ENCODE assay signal across 8 cellular contexts in genomic region chr11:47269829-47270305, GRCh38. TPM values are rescaled to one million over a fixed set of nuclear protein-coding genes. Genes with fewer than 3 reads are reported as not detected.
A peak's percentile ranks its signal among the peaks of the same experiment; 100 is the strongest.
DNase-seq lines count a peak whose midpoint lies in the region; ATAC-seq and TF ChIP-seq lines count a peak whose summit lies in the region.

Gene MADD (plus strand): TSS chr11:47270133.

- peak within 1 kb of the TSS; percentile 86 for H3K4me3 Mint-ChIP-seq in chondrocyte (ENCODE audit: unreplicated experiment)

- in situ Hi-C loops in ACHN (cut with HindIII; ENCODE audit: low pct_ligation_motif_present, low pct_unique_long_range_greater_than_20kb, low sequenced_read_pairs) = no loop called here

- no peaks in the 10 kb centered on the region for H3K27me3 ChIP-seq in layer of hippocampus (ENCODE audit: control insufficient read depth, insufficient read depth, low read length)

- peak; percentile 77 for ATAC-seq in GM18868 (IDR thresholded peaks at IDR 0.05; ENCODE audit: unreplicated experiment)
- ATAC-seq in HG03097 (IDR thresholded peaks at IDR 0.05; ENCODE audit: low FRiP score, unreplicated experiment) = peak; percentile 77

- H3K36me3 Mint-ChIP-seq in chondrocyte (ENCODE audit: low read depth) = no peaks in the 10 kb centered on the region

- H3K9me3 Mint-ChIP-seq in chondrocyte (ENCODE audit: low read depth) = no peaks in the 10 kb centered on the region

- DNase-seq in ACHN = peak; percentile 76
- DNase-seq in NCI-H2227 treated with DMSO at 0.1 percent for 48 hours (lab: John Stamatoyannopoulos, UW) = peak; percentile 93
- peak; percentile 84 for DNase-seq in activated CD4-positive, CD25-positive, alpha-beta regulatory T cell treated with anti-CD3 and anti-CD28 coated beads, Interleukin-2, amount 50 U/mL, for 16 hours (ENCODE audit: low read depth, low spot score)
- no peak for DNase-seq in chondrocyte (ENCODE audit: low spot score)
- peak; percentile 87 to 93 for DNase-seq in stimulated activated CD4-positive, alpha-beta T cell treated with anti-CD3 and anti-CD28 coated beads, Interleukin-1b, Interleukin-23, amount 100 ng/mL, for 4 hours (ENCODE audit: low read depth in 2 of 2)

- peaks cover 46% of the 10 kb centered on the region for H3K4me1 Mint-ChIP-seq in chondrocyte (ENCODE audit: low read depth)

- peak within 1 kb of the TSS; percentile 96 for H3K27ac ChIP-seq in layer of hippocampus (ENCODE audit: low read depth, low read length)

- peak within 1 kb of the TSS; percentile 95 for H3K27ac Mint-ChIP-seq in chondrocyte (ENCODE audit: unreplicated experiment)

- no peak for TF ChIP-seq CTCF in chondrocyte (IDR thresholded peaks at IDR 0.05)

- no peaks in the 10 kb centered on the region for H3K27me3 Mint-ChIP-seq in chondrocyte (ENCODE audit: low read depth)

RNA-seq across cellular contexts. Expression of gene MADD, which starts in this region (rescaled TPM):
- total RNA-seq in chondrocyte = 28.3 to 32.1 TPM (median 29.6 TPM) in 3 replicates
